ENCODE assay signal across 17 cellular contexts in the genomic region with DNA sequence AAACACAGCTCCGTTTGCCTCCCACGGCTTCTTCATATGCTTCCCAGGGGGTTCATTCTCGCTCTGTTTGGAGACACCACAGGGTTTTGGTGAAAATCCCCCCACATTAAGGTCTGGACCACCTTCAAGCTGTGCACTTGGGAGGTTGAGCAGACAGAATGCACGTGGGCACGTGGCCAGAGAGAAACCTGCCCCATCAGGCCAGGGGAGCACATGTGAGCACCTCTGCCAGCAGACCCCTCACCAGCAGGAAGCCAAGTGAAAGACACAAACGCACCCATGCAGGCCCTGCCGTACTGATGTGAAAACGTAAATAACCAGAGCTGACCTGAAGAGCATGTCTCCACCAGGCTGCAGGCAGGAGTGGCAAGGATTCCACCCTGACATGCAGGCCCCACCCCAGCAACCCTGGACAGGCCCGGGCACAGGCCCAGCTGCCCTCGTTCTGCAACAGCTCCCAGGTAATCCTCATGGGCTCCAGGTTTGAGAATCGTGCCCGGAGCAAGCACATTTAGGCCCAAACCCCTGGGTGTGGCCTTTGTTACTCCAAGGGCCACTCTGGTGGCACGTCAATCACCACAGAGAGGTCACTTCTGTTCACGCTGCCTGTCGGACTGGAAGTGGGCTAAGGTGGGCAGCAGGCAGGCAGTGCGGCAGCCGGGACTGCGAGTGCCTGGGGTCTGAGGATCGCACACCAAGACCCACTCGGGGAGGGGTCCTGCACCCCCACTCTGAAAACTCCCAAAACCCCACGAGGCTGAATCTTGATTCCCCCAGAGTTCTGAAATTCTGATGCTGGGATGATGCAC.
DNase-seq lines count a peak whose midpoint lies in the region; ATAC-seq, FAIRE-seq and TF ChIP-seq lines count a peak whose summit lies in the region.
"Had no signal": no experiment of that assay in that cellular context is flagged by ENCODE, and none has a peak within 500 bp of the region (broad histone marks: within the 10 kb centered on the region; RNA-seq: fewer than 3 reads in every experiment).

No MANE protein-coding gene starts in this region.

- intact Hi-C loops in left lung (cut with DNase I), result no loop called here
- intact Hi-C loops in upper lobe of right lung (cut with DNase I), result no loop called here

- TF ChIP-seq CTCF in bronchial epithelial cell (IDR thresholded peaks at IDR 0.05; ENCODE audit: insufficient read depth, low read length, severe bottlenecking) (peak; percentile 9), left lung (IDR thresholded peaks at IDR 0.05) (no peak), upper lobe of right lung (IDR thresholded peaks at IDR 0.05) (no peak)

- H3K4me3 ChIP-seq in bronchial epithelial cell (ENCODE audit: low read depth, low read length) (no peak overlapping the region), left lung (no peak overlapping the region), upper lobe of right lung (no peak overlapping the region)
- H3K4me3 ChIP-seq: PC-9 had no signal

- H3K27ac ChIP-seq in left lung (no peak overlapping the region), upper lobe of right lung (no peak overlapping the region)
- H3K27ac ChIP-seq: 22Rv1, PC-9 had no signal

- H3K9me3 ChIP-seq in left lung (peaks cover 0 to 8% of the 10 kb centered on the region in 2 donors), upper lobe of right lung (no peaks in the 10 kb centered on the region)
- H3K9me3 ChIP-seq: SK-N-SH had no signal

- ATAC-seq in left lung (peak; percentile 82), upper lobe of right lung (peak; percentile 34), GM21381 (IDR thresholded peaks at IDR 0.05; ENCODE audit: unreplicated experiment) (no peak), HG03139 (IDR thresholded peaks at IDR 0.05; ENCODE audit: unreplicated experiment) (no peak)
- ATAC-seq: CD8-positive, alpha-beta T cell had no signal

- DNase-seq in DMS79 treated with DMSO at 0.1 percent for 48 hours (lab: John Stamatoyannopoulos, UW) (peak; percentile 48), DMS79 (lab: John Stamatoyannopoulos, UW) (no peak), bronchial epithelial cell (ENCODE audit: low read depth) (peak; percentile 77), left lung (peak in 1 of 2 donors; percentile 70), upper lobe of right lung (no peak), germinal center (ENCODE audit: low spot score) (no peak)
- DNase-seq: CD8-positive, alpha-beta T cell; NCI-H1436 treated with DMSO at 0.1 percent for 48 hours; NCI-H2081; NCI-H226; NCI-H526 treated with DMSO at 0.1 percent for 48 hours; PC-9; Right ventricle myocardium superior; SK-N-SH had no signal

- FAIRE-seq in bronchial epithelial cell (lab: Jason Lieb, UNC), result peak; percentile 72

- H3K27me3 ChIP-seq in bronchial epithelial cell (ENCODE audit: control insufficient read depth, insufficient read depth, low read length) (no peaks in the 10 kb centered on the region), left lung (peaks cover 0 to 5% of the 10 kb centered on the region in 2 donors), upper lobe of right lung (no peaks in the 10 kb centered on the region)

- H3K36me3 ChIP-seq in bronchial epithelial cell (ENCODE audit: control insufficient read depth, insufficient read depth, low read length) (no peaks in the 10 kb centered on the region), left lung (no peaks in the 10 kb centered on the region), upper lobe of right lung (no peaks in the 10 kb centered on the region)

- H3K4me1 ChIP-seq in left lung (no peaks in the 10 kb centered on the region), upper lobe of right lung (no peaks in the 10 kb centered on the region)

Comparison
In these comparisons a context has a peak if more than half of its experiments do, and no peak if none do; other contexts are left out.
1. DNase-seq: peak in DMS79 treated with DMSO at 0.1 percent for 48 hours (single experiment) and bronchial epithelial cell (single experiment); none in DMS79 (single experiment), upper lobe of right lung (single experiment) and germinal center (single experiment).
2. ATAC-seq: peak in left lung (single experiment) and upper lobe of right lung (single experiment); none in GM21381 (single experiment) and HG03139 (single experiment).